ENCODE assay signal across 26 cellular contexts in genomic region chr13:98343461-98343860, GRCh38.
"Had no signal": no experiment of that assay in that cellular context is flagged by ENCODE, and none has a peak within 500 bp of the region (broad histone marks: within the 10 kb centered on the region; RNA-seq: fewer than 3 reads in every experiment).

No MANE protein-coding gene starts in this region.

- H3K27ac Mint-ChIP-seq: activated CD4-positive, alpha-beta memory T cell treated with anti-CD3 and anti-CD28 coated beads for 36 hours; activated CD4-positive, alpha-beta T cell treated with anti-CD3 and anti-CD28 coated beads, Interleukin-2, amount 10 ng/mL, durations not matched to agents 7 days and 5 days; activated naive CD4-positive, alpha-beta T cell treated with anti-CD3 and anti-CD28 coated beads, Interleukin-2, amount 50 U/mL, for 72 hours; activated naive CD8-positive, alpha-beta T cell treated with anti-CD3 and anti-CD28 coated beads, Interleukin-2, amount 50 U/mL, for 24 hours; T-helper 2 cell treated with Interferon-gamma antibody and Interleukin-4, amounts not matched to agents 5 μg/mL and 100 μg/mL, for 36 hours had no signal

- H3K9me3 Mint-ChIP-seq: activated CD4-positive, alpha-beta memory T cell treated with anti-CD3 and anti-CD28 coated beads for 36 hours; activated CD4-positive, alpha-beta T cell treated with anti-CD3 and anti-CD28 coated beads, Interleukin-2, amount 10 ng/mL, durations not matched to agents 7 days and 5 days; activated naive CD4-positive, alpha-beta T cell treated with anti-CD3 and anti-CD28 coated beads, Interleukin-2, amount 50 U/mL, for 72 hours; activated naive CD8-positive, alpha-beta T cell treated with anti-CD3 and anti-CD28 coated beads, Interleukin-2, amount 50 U/mL, for 24 hours; activated T-cell treated with anti-CD3 and anti-CD28 coated beads, Interleukin-2, amount 50 U/mL, for 4 hours; T-helper 2 cell treated with Interferon-gamma antibody and Interleukin-4, amounts not matched to agents 5 μg/mL and 100 μg/mL, for 36 hours had no signal

- H3K4me1 ChIP-seq: ascending aorta, body of pancreas, Peyer's patch had no signal

- H3K27ac ChIP-seq: ascending aorta, body of pancreas, Peyer's patch, SJSA1 had no signal

- H3K36me3 ChIP-seq: ascending aorta, Peyer's patch had no signal

- H3K36me3 Mint-ChIP-seq: activated CD4-positive, alpha-beta memory T cell treated with anti-CD3 and anti-CD28 coated beads for 36 hours; activated naive CD4-positive, alpha-beta T cell treated with anti-CD3 and anti-CD28 coated beads, Interleukin-2, amount 50 U/mL, for 72 hours had no signal

- DNase-seq: activated CD4-positive, alpha-beta memory T cell treated with anti-CD3 and anti-CD28 coated beads for 36 hours; activated CD4-positive, alpha-beta T cell treated with anti-CD3 and anti-CD28 coated beads, Interleukin-2, amount 10 ng/mL, durations not matched to agents 7 days and 5 days; activated CD4-positive, CD25-positive, alpha-beta regulatory T cell treated with anti-CD3 and anti-CD28 coated beads, Interleukin-2, amount 50 U/mL, for 72 hours; activated CD8-positive, alpha-beta memory T cell treated with anti-CD3 and anti-CD28 coated beads for 24 hours; activated effector memory CD4-positive, alpha-beta T cell treated with anti-CD3 and anti-CD28 coated beads, Interleukin-2, amount 50 U/mL, for 16 hours; activated naive CD4-positive, alpha-beta T cell treated with Interleukin-2 at 50 U/mL for 16 hours; activated naive CD8-positive, alpha-beta T cell treated with anti-CD3 and anti-CD28 coated beads, Interleukin-2, amount 50 U/mL, for 24 hours; activated T-cell treated with anti-CD3 and anti-CD28 coated beads, Interleukin-2, amount 50 U/mL, for 4 hours; amniotic stem cell; body of pancreas; central memory CD4-positive, alpha-beta T cell; Kasumi-1; NCI-H1105 treated with DMSO at 0.1 percent for 48 hours; NCI-H1930; NCI-H345; NCI-H510A; NCI-H526 treated with DMSO at 0.1 percent for 48 hours; NK-92 treated with Interleukin-12 subunit alpha and Interleukin-12 subunit beta, amount 100 ng/mL, for 24 hours; Peyer's patch; SHP77; SW 1271 had no signal

- H3K4me1 Mint-ChIP-seq: activated CD4-positive, alpha-beta T cell treated with anti-CD3 and anti-CD28 coated beads, Interleukin-2, amount 10 ng/mL, durations not matched to agents 7 days and 5 days; activated naive CD8-positive, alpha-beta T cell treated with anti-CD3 and anti-CD28 coated beads, Interleukin-2, amount 50 U/mL, for 24 hours had no signal

- H3K4me3 Mint-ChIP-seq: activated CD4-positive, alpha-beta memory T cell treated with anti-CD3 and anti-CD28 coated beads for 36 hours; activated CD4-positive, alpha-beta T cell treated with anti-CD3 and anti-CD28 coated beads, Interleukin-2, amount 10 ng/mL, durations not matched to agents 7 days and 5 days; activated naive CD8-positive, alpha-beta T cell treated with anti-CD3 and anti-CD28 coated beads, Interleukin-2, amount 50 U/mL, for 24 hours; activated T-cell treated with anti-CD3 and anti-CD28 coated beads, Interleukin-2, amount 50 U/mL, for 4 hours; T-helper 2 cell treated with Interferon-gamma antibody and Interleukin-4, amounts not matched to agents 5 μg/mL and 100 μg/mL, for 36 hours had no signal

- ATAC-seq: activated naive CD4-positive, alpha-beta T cell treated with anti-CD3 and anti-CD28 coated beads, Interleukin-2, amount 50 U/mL, for 72 hours; activated naive CD8-positive, alpha-beta T cell treated with anti-CD3 and anti-CD28 coated beads, Interleukin-2, amount 50 U/mL, for 24 hours; activated T-cell treated with anti-CD3 and anti-CD28 coated beads, Interleukin-2, amount 50 U/mL, for 4 hours; body of pancreas; SK-N-SH treated with all-trans-retinoic acid at 6 μM for 48 hours had no signal

- H3K4me3 ChIP-seq: ascending aorta, body of pancreas, Peyer's patch, SJSA1 had no signal

- H3K9me3 ChIP-seq: ascending aorta, body of pancreas, Peyer's patch, SJSA1 had no signal

- H3K27me3 ChIP-seq: ascending aorta, body of pancreas, Peyer's patch had no signal
